27 cellular contexts compared by ENCODE assay signal in the genomic region with DNA sequence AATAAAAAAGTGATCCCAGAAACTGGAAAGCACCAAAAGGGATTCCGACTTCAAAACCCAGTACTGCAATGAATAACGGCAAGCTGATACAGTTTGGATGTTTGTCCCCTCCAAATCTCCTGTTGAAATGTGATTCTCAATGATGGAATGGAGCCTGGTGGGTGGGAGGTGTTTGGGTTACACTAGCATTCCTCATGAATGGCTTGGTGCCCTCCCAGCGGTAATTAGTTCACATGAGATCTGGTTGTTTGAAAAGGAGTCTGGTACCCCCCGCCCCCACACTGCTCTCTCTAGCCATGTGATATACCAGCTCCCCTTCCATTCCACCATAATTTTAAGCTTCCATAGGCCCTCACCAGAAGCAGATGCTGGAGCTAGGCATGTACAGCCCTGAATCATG. TPM values are rescaled to one million over a fixed set of nuclear protein-coding genes. Genes with fewer than 3 reads are reported as not detected.
"Had no signal": no experiment of that assay in that cellular context is flagged by ENCODE, and none has a peak within 500 bp of the region (broad histone marks: within the 10 kb centered on the region; RNA-seq: fewer than 3 reads in every experiment).

No MANE protein-coding gene starts in this region.

- ATAC-seq: natural killer cell treated with Interleukin-12 subunit alpha and Interleukin-12 subunit beta and Interleukin-15 and Interleukin-18, amount 100 ng/mL, for 72 hours; pancreas; psoas muscle; stimulated activated effector memory CD8-positive, alpha-beta T cell treated with anti-CD3 and anti-CD28 coated beads, Interleukin-12 subunit alpha, Interleukin-12 subunit beta, amount 100 ng/mL, for 72 hours; stimulated activated naive CD8-positive, alpha-beta T cell treated with anti-CD3 and anti-CD28 coated beads, Interleukin-15, amount 100 ng/mL, for 72 hours; T-cell; WTC11 had no signal

- DNase-seq: activated CD4-positive, alpha-beta T cell treated with anti-CD3 and anti-CD28 coated beads, Interleukin-2, amount 50 U/mL, for 48 hours; activated effector memory CD4-positive, alpha-beta T cell treated with Interleukin-2 at 50 U/mL for 16 hours; activated naive CD4-positive, alpha-beta T cell treated with anti-CD3 and anti-CD28 coated beads for 36 hours; activated naive CD8-positive, alpha-beta T cell treated with anti-CD3 and anti-CD28 coated beads, Interleukin-2, amount 10 ng/mL, durations not matched to agents 7 days and 5 days; activated T-cell treated with anti-CD3 and anti-CD28 coated beads, Interleukin-2, amount 50 U/mL, for 48 hours; amniotic stem cell; cerebellar nuclear complex; cortex of kidney; foreskin melanocyte; immature natural killer cell; kidney glomerular epithelial cell; left ventricle myocardium inferior; mammary epithelial cell; midbrain; pancreas; psoas muscle; stimulated activated CD4-positive, alpha-beta T cell treated with anti-CD3 and anti-CD28 coated beads, Interleukin-12 subunit alpha, Interleukin-12 subunit beta, amount 100 ng/mL, for 4 hours; stimulated activated CD4-positive, alpha-beta T cell treated with anti-CD3 and anti-CD28 coated beads, Interleukin-1b, Interleukin-23, amount 100 ng/mL, for 48 hours; stimulated activated naive CD8-positive, alpha-beta T cell treated with anti-CD3 and anti-CD28 coated beads, Interleukin-15, amount 100 ng/mL, for 72 hours; T-cell had no signal

- H3K27me3 ChIP-seq: hepatocyte, pancreas, right atrium auricular region, vagina had no signal

- H3K4me1 ChIP-seq: pancreas, right atrium auricular region, vagina had no signal

- H3K36me3 Mint-ChIP-seq: natural killer cell treated with Interleukin-12 subunit alpha and Interleukin-12 subunit beta and Interleukin-15 and Interleukin-18, amount 100 ng/mL, for 72 hours had no signal

- H3K27ac ChIP-seq: hepatocyte, left ventricle myocardium inferior, pancreas, psoas muscle, right atrium auricular region, vagina had no signal

- H3K9me3 ChIP-seq: left ventricle myocardium inferior, pancreas, psoas muscle, right atrium auricular region, vagina had no signal

- H2AFZ ChIP-seq: hepatocyte had no signal

- H3K4me1 Mint-ChIP-seq: WTC11 had no signal

- H3K4me2 ChIP-seq: hepatocyte had no signal

- H3K36me3 ChIP-seq: pancreas had no signal

- H3K27me3 Mint-ChIP-seq: activated naive CD8-positive, alpha-beta T cell treated with anti-CD3 and anti-CD28 coated beads, Interleukin-2, amount 10 ng/mL, durations not matched to agents 7 days and 5 days; natural killer cell treated with Interleukin-12 subunit alpha and Interleukin-12 subunit beta and Interleukin-15 and Interleukin-18, amount 100 ng/mL, for 72 hours; stimulated activated naive CD8-positive, alpha-beta T cell treated with anti-CD3 and anti-CD28 coated beads, Interleukin-15, amount 100 ng/mL, for 72 hours; T-cell had no signal

- H3K4me3 Mint-ChIP-seq: activated naive CD4-positive, alpha-beta T cell treated with anti-CD3 and anti-CD28 coated beads for 36 hours; activated naive CD8-positive, alpha-beta T cell treated with anti-CD3 and anti-CD28 coated beads, Interleukin-2, amount 10 ng/mL, durations not matched to agents 7 days and 5 days; immature natural killer cell; natural killer cell treated with Interleukin-12 subunit alpha and Interleukin-12 subunit beta and Interleukin-15 and Interleukin-18, amount 100 ng/mL, for 72 hours; stimulated activated effector memory CD8-positive, alpha-beta T cell treated with anti-CD3 and anti-CD28 coated beads, Interleukin-12 subunit alpha, Interleukin-12 subunit beta, amount 100 ng/mL, for 72 hours; stimulated activated naive CD8-positive, alpha-beta T cell treated with anti-CD3 and anti-CD28 coated beads, Interleukin-15, amount 100 ng/mL, for 72 hours; T-cell; T-helper 2 cell treated with Interferon-gamma antibody and Interleukin-4, amounts not matched to agents 5 μg/mL and 100 μg/mL, for 36 hours; WTC11 had no signal

- H3K4me3 ChIP-seq: hepatocyte, left ventricle myocardium inferior, pancreas, psoas muscle, right atrium auricular region, vagina had no signal

- H3K27ac Mint-ChIP-seq: activated naive CD4-positive, alpha-beta T cell treated with anti-CD3 and anti-CD28 coated beads for 36 hours; activated naive CD8-positive, alpha-beta T cell treated with anti-CD3 and anti-CD28 coated beads, Interleukin-2, amount 10 ng/mL, durations not matched to agents 7 days and 5 days; immature natural killer cell; natural killer cell treated with Interleukin-12 subunit alpha and Interleukin-12 subunit beta and Interleukin-15 and Interleukin-18, amount 100 ng/mL, for 72 hours; stimulated activated effector memory CD8-positive, alpha-beta T cell treated with anti-CD3 and anti-CD28 coated beads, Interleukin-12 subunit alpha, Interleukin-12 subunit beta, amount 100 ng/mL, for 72 hours; stimulated activated naive CD8-positive, alpha-beta T cell treated with anti-CD3 and anti-CD28 coated beads, Interleukin-15, amount 100 ng/mL, for 72 hours; T-cell; T-helper 2 cell treated with Interferon-gamma antibody and Interleukin-4, amounts not matched to agents 5 μg/mL and 100 μg/mL, for 36 hours; WTC11 had no signal

- H3K9me3 Mint-ChIP-seq: activated naive CD4-positive, alpha-beta T cell treated with anti-CD3 and anti-CD28 coated beads for 36 hours; activated naive CD8-positive, alpha-beta T cell treated with anti-CD3 and anti-CD28 coated beads, Interleukin-2, amount 10 ng/mL, durations not matched to agents 7 days and 5 days; immature natural killer cell; natural killer cell treated with Interleukin-12 subunit alpha and Interleukin-12 subunit beta and Interleukin-15 and Interleukin-18, amount 100 ng/mL, for 72 hours; stimulated activated effector memory CD8-positive, alpha-beta T cell treated with anti-CD3 and anti-CD28 coated beads, Interleukin-12 subunit alpha, Interleukin-12 subunit beta, amount 100 ng/mL, for 72 hours; stimulated activated naive CD8-positive, alpha-beta T cell treated with anti-CD3 and anti-CD28 coated beads, Interleukin-15, amount 100 ng/mL, for 72 hours; T-cell; T-helper 2 cell treated with Interferon-gamma antibody and Interleukin-4, amounts not matched to agents 5 μg/mL and 100 μg/mL, for 36 hours; WTC11 had no signal

RNA-seq across cellular contexts. Expression of gene TSNAXIP1, which starts 40.4 kb away (rescaled TPM):
- total RNA-seq: vagina had no signal
- polyA plus RNA-seq: immature natural killer cell had no signal
